Comparison of ENCODE assay signal across 22 cellular contexts in genomic region chr11:93288079-93288478, GRCh38. TPM values are rescaled to one million over a fixed set of nuclear protein-coding genes. Genes with fewer than 3 reads are reported as not detected.
DNase-seq lines count a peak whose midpoint lies in the region; ATAC-seq, FAIRE-seq and TF ChIP-seq lines count a peak whose summit lies in the region.
"Had no signal": no experiment of that assay in that cellular context is flagged by ENCODE, and none has a peak within 500 bp of the region (broad histone marks: within the 10 kb centered on the region; RNA-seq: fewer than 3 reads in every experiment).

No MANE protein-coding gene starts in this region.

- H3K36me3 ChIP-seq in uterus, result no peaks in the 10 kb centered on the region
- H3K36me3 ChIP-seq: heart left ventricle had no signal

- H2BK5ac ChIP-seq in H9 (ENCODE audit: insufficient read length, low read length), result no peak overlapping the region

- H3K27me3 Mint-ChIP-seq in H9 (ENCODE audit: low read depth), result no peaks in the 10 kb centered on the region

- H3K23me2 ChIP-seq in H9 (ENCODE audit: insufficient read length, low read depth, low read length, poor library complexity, severe bottlenecking), result no peaks in the 10 kb centered on the region

- H3K9ac ChIP-seq in H9 (ENCODE audit: extremely low read depth, insufficient read length, low read length), result no peak overlapping the region

- H4K8ac ChIP-seq in H9 (replicated peaks; ENCODE audit: insufficient read length, low read depth, low read length), result no peak overlapping the region

- H3K23ac ChIP-seq in H9 (ENCODE audit: insufficient read length, low read depth, low read length), result no peak overlapping the region

- H2BK15ac ChIP-seq in H9 (ENCODE audit: low read depth, low read length), result no peak overlapping the region

- WGBS in H9 (ENCODE audit: extremely low coverage, insufficient read length, low lambda C conversion rate), result no CpG with 5 or more reads among the region's 3 CpGs

- no peak for DNase-seq in GM12891 (ENCODE audit: insufficient read length, low spot score)
- peak; percentile 88 for DNase-seq in RPMI8226
- DNase-seq in H9, result no peak
- DNase-seq in uterus, result no peak
- no peak for DNase-seq in pons (ENCODE audit: low spot score)
- DNase-seq: activated gamma-delta T cell treated with Interleukin-2 at 50 U/mL for 16 hours; aorta; erythroblast; GF-D8; heart left ventricle; left cardiac atrium; NCI-H2081; small intestine; stimulated activated naive CD4-positive, alpha-beta T cell treated with Interleukin-2 at 50 U/mL for 16 hours had no signal

- H3K56ac ChIP-seq in H9 (ENCODE audit: insufficient read length, low read depth, low read length), result no peak overlapping the region

- H4K91ac ChIP-seq in H9 (ENCODE audit: insufficient read length, low read depth, low read length), result no peak overlapping the region

- no peaks in the 10 kb centered on the region for H4K20me1 ChIP-seq in H9 (ENCODE audit: control insufficient read depth, insufficient read depth, insufficient read length)

- no peak overlapping the region for H3K4me2 ChIP-seq in H9 (ENCODE audit: insufficient read depth, insufficient read length, low read length)

- no peak overlapping the region for H3K27ac ChIP-seq in H9 (ENCODE audit: insufficient read length, low read depth, low read length)
- no peak overlapping the region for H3K27ac ChIP-seq in uterus
- H3K27ac ChIP-seq: heart left ventricle had no signal

- no peaks in the 10 kb centered on the region for H3K27me3 ChIP-seq in H9 (ENCODE audit: insufficient read depth, low read length)
- no peaks in the 10 kb centered on the region for H3K27me3 ChIP-seq in uterus
- H3K27me3 ChIP-seq: heart left ventricle had no signal

- H3K27ac Mint-ChIP-seq in H9, result no peak overlapping the region

- no peak overlapping the region for H3K18ac ChIP-seq in H9 (ENCODE audit: insufficient read length, low read depth, low read length)

- no peak overlapping the region for H2AFZ ChIP-seq in H9 (ENCODE audit: low read length)

- H3K36me3 Mint-ChIP-seq in H9 (ENCODE audit: insufficient read depth in 1 of 3, low read depth in 3 of 3), result no peaks in the 10 kb centered on the region

- H3K14ac ChIP-seq in H9 (ENCODE audit: insufficient read depth, low read length), result no peak overlapping the region

- TF ChIP-seq POLR2A in GM12891 (IDR thresholded peaks at IDR 0.05; ENCODE audit: low read depth, low read length) (no peak), uterus (IDR thresholded peaks at IDR 0.05) (no peak)

- H3K4ac ChIP-seq in H9 (ENCODE audit: low read depth, low read length), result no peak overlapping the region

- no peaks in the 10 kb centered on the region for H3K79me2 ChIP-seq in H9 (ENCODE audit: insufficient read depth, low read length)

- no peak overlapping the region for H3K4me3 ChIP-seq in uterus
- H3K4me3 ChIP-seq: heart left ventricle had no signal

- intact Hi-C loops in uterus (cut with DNase I; ENCODE audit: low total_unique reads), result no loop called here

- ATAC-seq in GM21390 (IDR thresholded peaks at IDR 0.05; ENCODE audit: unreplicated experiment) (peak; percentile 59), HG03159 (IDR thresholded peaks at IDR 0.05; ENCODE audit: unreplicated experiment) (peak; percentile 52), HG03442 (IDR thresholded peaks at IDR 0.05; ENCODE audit: unreplicated experiment) (no peak)
- ATAC-seq: heart left ventricle, left cardiac atrium had no signal

- peak; percentile 90 for FAIRE-seq in GM12891 (lab: Jason Lieb, UNC)
- FAIRE-seq: colon, small intestine had no signal

- no peak overlapping the region for H2AK5ac ChIP-seq in H9 (ENCODE audit: insufficient read length, low read length)

- no peaks in the 10 kb centered on the region for H3K9me3 Mint-ChIP-seq in H9

- no peak overlapping the region for H4K5ac ChIP-seq in H9 (ENCODE audit: insufficient read length, low read depth, low read length)

- no peak overlapping the region for H3T11ph ChIP-seq in H9 (ENCODE audit: low read length)

- H3K9me3 ChIP-seq in H9 (ENCODE audit: control insufficient read depth, low read depth, low read length), result no peaks in the 10 kb centered on the region
- no peaks in the 10 kb centered on the region for H3K9me3 ChIP-seq in uterus
- H3K9me3 ChIP-seq: heart left ventricle had no signal

- no peak overlapping the region for H3K4me3 Mint-ChIP-seq in H9

- no peaks in the 10 kb centered on the region for H3K4me1 ChIP-seq in H9 (ENCODE audit: insufficient read depth, low read length)
- H3K4me1 ChIP-seq in uterus, result no peaks in the 10 kb centered on the region
- H3K4me1 ChIP-seq: heart left ventricle had no signal

- no peak overlapping the region for H2BK20ac ChIP-seq in H9 (ENCODE audit: low read depth, low read length, poor library complexity, severe bottlenecking)

- H2BK120ac ChIP-seq in H9 (ENCODE audit: low read depth, low read length, poor library complexity, severe bottlenecking), result no peak overlapping the region

- no peaks in the 10 kb centered on the region for H3K4me1 Mint-ChIP-seq in H9

- no peaks in the 10 kb centered on the region for H3K79me1 ChIP-seq in H9 (ENCODE audit: insufficient read depth, low read depth, low read length, poor library complexity, severe bottlenecking)

- no peak for TF ChIP-seq CTCF in H9 (conservative IDR thresholded peaks at IDR 0.05)
- TF ChIP-seq CTCF in uterus (IDR thresholded peaks at IDR 0.05), result no peak

- no peak overlapping the region for H2BK12ac ChIP-seq in H9 (ENCODE audit: insufficient read length, low read depth, low read length)

TF ChIP-seq in GM12891, 5 proteins besides CTCF, POLR2A, EP300 and RAD21:
- no peak for TF ChIP-seq PAX5 (IDR thresholded peaks at IDR 0.05; ENCODE audit: insufficient read depth, low read length, severe bottlenecking)
- peak; percentile 81 for TF ChIP-seq SPI1 (IDR thresholded peaks at IDR 0.05; ENCODE audit: low read depth, low read length)

RNA-seq across cellular contexts. Expression of gene DEUP1, which starts 42.5 kb away (rescaled TPM):
- 0.40 TPM for polyA plus RNA-seq in GM12891 (2012; ENCODE audit: low read depth, missing spikeins)
- total RNA-seq in H9 (2021) (0.22 TPM in 1 of 2 replicates, not detected in the other), uterus (under 1 TPM in 1 of 4 donors, not detected in 3; 0.41 TPM)
- total RNA-seq: activated CD8-positive, alpha-beta memory T cell treated with anti-CD3 and anti-CD28 coated beads for 36 hours; aorta; heart left ventricle; HT1080; left cardiac atrium; mononuclear cell; omental fat pad had no signal
- polyA plus RNA-seq: aorta, heart left ventricle had no signal
